ENCODE assay signal across 18 cellular contexts in the genomic region with DNA sequence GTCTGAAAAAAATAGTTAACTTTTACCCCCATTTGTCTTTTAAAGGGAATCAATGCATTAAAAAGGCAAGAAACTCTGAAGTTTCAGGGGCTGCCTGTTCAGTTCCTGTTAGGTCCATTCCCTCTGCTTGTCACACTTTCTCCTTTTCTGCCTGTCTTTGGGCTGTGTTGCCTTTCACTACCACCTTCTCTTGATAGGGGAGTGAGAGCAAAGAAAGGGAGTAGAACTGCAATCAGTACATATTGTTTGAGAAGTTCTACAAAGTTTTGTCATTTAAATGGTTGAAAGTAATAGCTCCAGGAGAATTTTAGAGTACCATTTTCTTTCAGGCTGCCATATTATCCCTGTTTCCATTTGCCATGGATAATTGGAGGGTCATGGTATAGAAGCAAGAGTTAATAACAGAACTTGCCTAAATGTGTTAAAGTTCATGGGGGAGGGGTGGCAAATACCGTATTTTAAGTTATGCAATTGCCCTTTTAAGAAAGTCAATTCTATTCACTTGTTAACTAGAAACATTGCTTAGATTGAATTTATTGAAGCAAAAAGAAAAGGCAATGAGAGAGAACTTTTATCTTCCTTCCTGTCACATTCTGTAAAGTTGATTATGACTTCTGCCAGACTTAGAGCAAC. TPM values are rescaled to one million over a fixed set of nuclear protein-coding genes. Genes with fewer than 3 reads are reported as not detected.
"Had no signal": no experiment of that assay in that cellular context is flagged by ENCODE, and none has a peak within 500 bp of the region (broad histone marks: within the 10 kb centered on the region; RNA-seq: fewer than 3 reads in every experiment).

No MANE protein-coding gene starts in this region.

- H3K4me3 ChIP-seq: smooth muscle cell, transverse colon had no signal

- ATAC-seq: naive thymus-derived CD4-positive, alpha-beta T cell; right cardiac atrium had no signal

- H3K9me3 Mint-ChIP-seq: activated CD4-positive, alpha-beta memory T cell treated with anti-CD3 and anti-CD28 coated beads for 36 hours; activated naive CD4-positive, alpha-beta T cell treated with anti-CD3 and anti-CD28 coated beads for 36 hours; activated T-helper 1 cell treated with anti-CD3 and anti-CD28 coated beads, Interleukin-12 subunit alpha, Interleukin-12 subunit beta, Interleukin-2, Interleukin-4 antibody, amounts not matched to agents 30 ng/mL and 10 ng/mL and 1 ng/mL, durations not matched to agents 14 hours and 24 hours and 36 hours; brain; dendritic cell treated with granulocyte-macrophage colony-stimulating factor and Interleukin-4, amounts not matched to agents 40 ng/mL and 50 ng/mL, for 4 days; naive thymus-derived CD4-positive, alpha-beta T cell; T-helper 1 cell treated with Interleukin-12 subunit alpha and Interleukin-12 subunit beta and Interleukin-4 antibody, amounts not matched to agents 30 μg/mL and 1 μg/mL, for 36 hours had no signal

- H3K4me3 Mint-ChIP-seq: activated CD4-positive, alpha-beta memory T cell treated with anti-CD3 and anti-CD28 coated beads for 36 hours; activated naive CD4-positive, alpha-beta T cell treated with anti-CD3 and anti-CD28 coated beads for 36 hours; activated T-helper 1 cell treated with anti-CD3 and anti-CD28 coated beads, Interleukin-12 subunit alpha, Interleukin-12 subunit beta, Interleukin-2, Interleukin-4 antibody, amounts not matched to agents 30 ng/mL and 10 ng/mL and 1 ng/mL, durations not matched to agents 14 hours and 24 hours and 36 hours; brain; dendritic cell treated with granulocyte-macrophage colony-stimulating factor and Interleukin-4, amounts not matched to agents 40 ng/mL and 50 ng/mL, for 4 days; naive thymus-derived CD4-positive, alpha-beta T cell; T-helper 1 cell treated with Interleukin-12 subunit alpha and Interleukin-12 subunit beta and Interleukin-4 antibody, amounts not matched to agents 30 μg/mL and 1 μg/mL, for 36 hours had no signal

- H3K27me3 ChIP-seq: transverse colon had no signal

- H3K27ac Mint-ChIP-seq: activated CD4-positive, alpha-beta memory T cell treated with anti-CD3 and anti-CD28 coated beads for 36 hours; activated naive CD4-positive, alpha-beta T cell treated with anti-CD3 and anti-CD28 coated beads for 36 hours; activated T-helper 1 cell treated with anti-CD3 and anti-CD28 coated beads, Interleukin-12 subunit alpha, Interleukin-12 subunit beta, Interleukin-2, Interleukin-4 antibody, amounts not matched to agents 30 ng/mL and 10 ng/mL and 1 ng/mL, durations not matched to agents 14 hours and 24 hours and 36 hours; dendritic cell treated with granulocyte-macrophage colony-stimulating factor and Interleukin-4, amounts not matched to agents 40 ng/mL and 50 ng/mL, for 4 days; progenitor cell of endocrine pancreas; T-helper 1 cell treated with Interleukin-12 subunit alpha and Interleukin-12 subunit beta and Interleukin-4 antibody, amounts not matched to agents 30 μg/mL and 1 μg/mL, for 36 hours had no signal

- H3K27me3 Mint-ChIP-seq: activated CD4-positive, alpha-beta memory T cell treated with anti-CD3 and anti-CD28 coated beads for 36 hours; brain; dendritic cell treated with granulocyte-macrophage colony-stimulating factor and Interleukin-4, amounts not matched to agents 40 ng/mL and 50 ng/mL, for 4 days; naive thymus-derived CD4-positive, alpha-beta T cell; progenitor cell of endocrine pancreas had no signal

- H3K4me1 ChIP-seq: transverse colon had no signal

- H3K9me3 ChIP-seq: transverse colon had no signal

- H3K27ac ChIP-seq: transverse colon had no signal

- DNase-seq: activated CD4-positive, alpha-beta memory T cell treated with anti-CD3 and anti-CD28 coated beads for 36 hours; activated CD4-positive, CD25-positive, alpha-beta regulatory T cell; activated CD8-positive, alpha-beta memory T cell treated with anti-CD3 and anti-CD28 coated beads, Interleukin-2, amount 50 U/mL, for 4 hours; activated naive CD4-positive, alpha-beta T cell treated with anti-CD3 and anti-CD28 coated beads for 36 hours; amniotic stem cell; cerebellar nuclear complex; erythroblast; hippocampal formation; naive thymus-derived CD4-positive, alpha-beta T cell; nucleus accumbens; right cardiac atrium; transverse colon had no signal

RNA-seq across cellular contexts. Expression of a gene that starts 39.0 kb away (rescaled TPM):
- total RNA-seq: activated T-helper 1 cell treated with anti-CD3 and anti-CD28 coated beads, Interleukin-12 subunit alpha, Interleukin-12 subunit beta, Interleukin-2, Interleukin-4 antibody, amounts not matched to agents 30 ng/mL and 10 ng/mL and 1 ng/mL, durations not matched to agents 14 hours and 24 hours and 36 hours had no signal
